Comparison of ENCODE assay signal across 30 cellular contexts in the genomic region with DNA sequence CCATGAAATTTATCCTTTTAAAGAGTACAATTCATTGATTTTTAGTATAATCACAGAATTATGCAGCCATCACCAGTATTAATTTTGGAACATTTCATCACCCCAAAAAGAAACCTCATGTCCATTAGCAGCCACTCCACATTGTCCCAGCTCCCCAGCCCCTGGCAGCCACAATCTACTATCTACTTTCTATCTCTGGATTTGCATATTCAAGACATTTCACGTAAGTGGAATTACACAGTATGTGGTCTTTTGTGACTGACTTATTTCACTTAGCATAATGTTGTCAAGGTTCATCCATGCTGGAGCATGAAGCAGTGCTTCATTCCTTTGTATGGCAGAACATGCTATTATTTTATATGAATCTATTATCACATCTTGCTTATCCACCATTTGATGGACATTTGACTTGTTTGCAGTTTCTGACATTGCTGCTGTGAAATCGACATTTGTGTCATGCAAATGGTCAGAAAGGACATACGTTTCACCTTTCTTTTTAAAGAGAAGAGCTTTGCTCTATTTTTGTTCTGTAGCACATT. TPM values are rescaled to one million over a fixed set of nuclear protein-coding genes. Genes with fewer than 3 reads are reported as not detected.
DNase-seq lines count a peak whose midpoint lies in the region; ATAC-seq, FAIRE-seq and TF ChIP-seq lines count a peak whose summit lies in the region.
"Had no signal": no experiment of that assay in that cellular context is flagged by ENCODE, and none has a peak within 500 bp of the region (broad histone marks: within the 10 kb centered on the region; RNA-seq: fewer than 3 reads in every experiment).

No MANE protein-coding gene starts in this region.

- H4K20me1 ChIP-seq in DOHH2 (ENCODE audit: control insufficient read depth, insufficient read depth, low read depth, low read length): 0 out of 2 replicates have a peak, but pooled peaks cover 4% of the 10 kb centered on the region
- H4K20me1 ChIP-seq in KMS-11 (ENCODE audit: insufficient read depth): 0 out of 2 replicates have a peak, but pooled peaks cover 9% of the 10 kb centered on the region
- H4K20me1 ChIP-seq in GM12878 (ENCODE audit: control insufficient read depth, insufficient read depth): peaks cover 2% of the 10 kb centered on the region; the same call in 1 of the 2 replicates
- no peaks in the 10 kb centered on the region for H4K20me1 ChIP-seq in neural cell (ENCODE audit: insufficient read depth)

- TF ChIP-seq EP300 in GM12878 (IDR thresholded peaks at IDR 0.05; ENCODE audit: borderline replicate concordance in 1 of 2, control insufficient read depth in 1 of 2, low read depth in 2 of 2, low read length in 2 of 2) (no peak), neural cell (conservative IDR thresholded peaks at IDR 0.05; ENCODE audit: poor library complexity, severe bottlenecking) (peak; percentile 92)

- TF ChIP-seq POLR2A in GM12878 (IDR thresholded peaks at IDR 0.05; ENCODE audit: low read depth, low read length): no peak

- H3K79me2 ChIP-seq in DOHH2 (ENCODE audit: control insufficient read depth, low read length) (peaks cover 99% of the 10 kb centered on the region), KMS-11 (ENCODE audit: insufficient read depth, low read depth) (peaks cover 82% of the 10 kb centered on the region), GM12878 (ENCODE audit: control insufficient read depth, insufficient read depth, low read length) (peaks cover 14% of the 10 kb centered on the region), neural cell (replicated peaks; ENCODE audit: insufficient read depth, low read length) (peaks cover 91% of the 10 kb centered on the region)

- WGBS in GM12878 (ENCODE audit: insufficient coverage, insufficient replicate concordance, low lambda C conversion rate, missing lambda C conversion rate): 66% methylated on average over 3 of the region's 3 CpGs

- H3K4me2 ChIP-seq in DOHH2 (ENCODE audit: low read length): peak overlapping the region; percentile 26; the same call in 1 of the 2 replicates
- peak overlapping the region; percentile 61; the same call in 1 of the 2 replicates for H3K4me2 ChIP-seq in KMS-11
- 0 out of 2 replicates have a peak overlapping the region, but pooled peaks have one; percentile 10 for H3K4me2 ChIP-seq in GM12878 (ENCODE audit: control insufficient read depth, insufficient read depth)
- peak overlapping the region; percentile 49 for H3K4me2 ChIP-seq in neural cell (ENCODE audit: low read length)

- H3K9ac ChIP-seq in KMS-11: no peak overlapping the region
- H3K9ac ChIP-seq in GM12878 (ENCODE audit: control insufficient read depth, insufficient read depth, low read length): no peak overlapping the region
- H3K9ac ChIP-seq in neural cell (ENCODE audit: low read length): peak overlapping the region; percentile 60

- BruUV-seq in GM12878 (replicated peaks; lab: Mats Ljungman, UMichigan): no TSS peak

- ATAC-seq in GM12878: peak; percentile 46; the same call in 2 of the 3 replicates
- ATAC-seq in HG02981 (IDR thresholded peaks at IDR 0.05; ENCODE audit: unreplicated experiment): no peak
- ATAC-seq: activated CD8-positive, alpha-beta T cell treated with anti-CD3 and anti-CD28 coated beads for 36 hours; HCT116; heart left ventricle; psoas muscle; stimulated activated naive CD8-positive, alpha-beta T cell treated with anti-CD3 and anti-CD28 coated beads, Interleukin-15, Interleukin-2, amounts not matched to agents 100 U/mL and 50 U/mL, for 24 hours had no signal

- SMC1A ChIA-PET in GM12878 (lab: Charles Lee; ENCODE audit: uncharacterized antibody, unreplicated experiment): interaction anchor here (1.0 to 2.2 kb wide), 7 partner anchors 10 to 31 kb away, joined by 3 to 6 read pairs (median 5); no protein-coding TSS in a partner anchor

- H3K27me3 ChIP-seq in DOHH2 (ENCODE audit: control insufficient read depth, low read length) (no peaks in the 10 kb centered on the region), KMS-11 (ENCODE audit: insufficient read depth, low read depth) (no peaks in the 10 kb centered on the region), GM12878 (replicated peaks in 1 of 2; ENCODE audit: control insufficient read depth in 2 of 2, insufficient read depth in 2 of 2, low read length in 1 of 2) (no peaks in the 10 kb centered on the region), neural cell (ENCODE audit: insufficient read depth, low read depth, low read length) (no peaks in the 10 kb centered on the region)
- H3K27me3 ChIP-seq: heart left ventricle, uterus had no signal

- H3K9me3 ChIP-seq in DOHH2 (ENCODE audit: control insufficient read depth, insufficient read depth, low read length) (no peaks in the 10 kb centered on the region), GM12878 (replicated peaks; ENCODE audit: control insufficient read depth, insufficient read depth, low read length) (no peaks in the 10 kb centered on the region), neural cell (ENCODE audit: low read length) (no peaks in the 10 kb centered on the region)
- H3K9me3 ChIP-seq: heart left ventricle, psoas muscle, thoracic aorta, uterus had no signal

- in situ Hi-C loops in GM12878 (cut with MboI): no loop called here

- H3K4me3 ChIP-seq in DOHH2 (ENCODE audit: low read length) (no peak overlapping the region), KMS-11 (IDR thresholded peaks at IDR 0.05; ENCODE audit: insufficient read depth, low read depth, low read length) (no peak overlapping the region), GM12878 (no peak overlapping the region), neural cell (ENCODE audit: low read length) (peak overlapping the region; percentile 54)
- H3K4me3 ChIP-seq: coronary artery, heart left ventricle, psoas muscle, SK-N-MC, thoracic aorta, uterus had no signal

- H3K4me1 ChIP-seq in DOHH2 (ENCODE audit: control insufficient read depth, low read length): peaks cover 42% of the 10 kb centered on the region
- peaks cover 57% of the 10 kb centered on the region for H3K4me1 ChIP-seq in KMS-11 (ENCODE audit: low read depth, poor library complexity, severe bottlenecking)
- peaks cover 19% of the 10 kb centered on the region for H3K4me1 ChIP-seq in GM12878 (ENCODE audit: control insufficient read depth, insufficient read depth, low read length)

- no peak for DNase-seq in GM12878 (ENCODE audit: low read depth, low spot score)
- no peak for DNase-seq in NCI-H1105 (lab: John Stamatoyannopoulos, UW)
- DNase-seq in T-helper 9 cell: no peak
- no peak for DNase-seq in iPS-NIHi7 (ENCODE audit: extremely low spot score)
- DNase-seq: activated CD4-positive, CD25-positive, alpha-beta regulatory T cell treated with anti-CD3 and anti-CD28 coated beads, Interleukin-2, amount 50 U/mL, for 72 hours; activated CD8-positive, alpha-beta T cell treated with anti-CD3 and anti-CD28 coated beads for 36 hours; anterior cingulate cortex; effector memory CD4-positive, alpha-beta T cell; erythroblast; heart left ventricle; MV-4-11; NCI-H146; NCI-H510A; occipital lobe; psoas muscle; stimulated activated naive CD8-positive, alpha-beta T cell treated with anti-CD3 and anti-CD28 coated beads, Interleukin-15, Interleukin-2, amounts not matched to agents 100 U/mL and 50 U/mL, for 24 hours; uterus had no signal

- H3F3A ChIP-seq in DOHH2 (ENCODE audit: control insufficient read depth, insufficient read depth) (no peaks in the 10 kb centered on the region), neural cell (ENCODE audit: insufficient read depth, low read length, poor library complexity, severe bottlenecking) (peaks cover 3% of the 10 kb centered on the region)

- CTCF ChIA-PET in GM12878 (lab: Yijun Ruan, JAX): interaction anchor here (0.7 to 1.8 kb wide), 8 partner anchors 10 to 47 kb away, joined by 3 to 5 read pairs (median 4); no protein-coding TSS in a partner anchor

- RAD21 ChIA-PET in GM12878 (lab: Charles Lee; ENCODE audit: unreplicated experiment): interaction anchor here (0.7 to 1.0 kb wide), 2 partner anchors 31 to 467 kb away, joined by 3 to 4 read pairs; no protein-coding TSS in a partner anchor

- no peak for FAIRE-seq in GM12878 (lab: Jason Lieb, UNC)
- FAIRE-seq: D721Med, HTR-8/SVneo had no signal

- no peaks in the 10 kb centered on the region for H3K9me2 ChIP-seq in DOHH2 (replicated peaks; ENCODE audit: control insufficient read depth, low read length)
- no peaks in the 10 kb centered on the region for H3K9me2 ChIP-seq in neural cell (ENCODE audit: insufficient read depth, low read length)

- TF ChIP-seq RAD21 in GM12878 (IDR thresholded peaks at IDR 0.05; ENCODE audit: insufficient read depth, low read depth, low read length) (no peak), neural cell (conservative IDR thresholded peaks at IDR 0.05) (no peak)

- H2AFZ ChIP-seq in KMS-11 (ENCODE audit: low read depth) (no peak overlapping the region), GM12878 (ENCODE audit: control insufficient read depth, low read depth, low read length) (no peak overlapping the region), neural cell (ENCODE audit: low read depth, low read length) (no peak overlapping the region)

- TF ChIP-seq CTCF in DOHH2 (IDR thresholded peaks at IDR 0.05; ENCODE audit: low read depth, low read length, poor library complexity, severe bottlenecking) (no peak), KMS-11 (conservative IDR thresholded peaks at IDR 0.05; ENCODE audit: low read depth, low read length) (no peak), GM12878 (IDR thresholded peaks at IDR 0.05 in 2 of 3, conservative IDR thresholded peaks at IDR 0.05 in 1 of 3; ENCODE audit: control insufficient read depth in 2 of 3, extremely low read depth in 1 of 3, insufficient read depth in 1 of 3, low read depth in 3 of 3, low read length in 3 of 3) (no peak), neural cell (IDR thresholded peaks at IDR 0.05; ENCODE audit: poor library complexity, severe bottlenecking) (no peak)

- POLR2A ChIA-PET in GM12878 (lab: Charles Lee): no interaction called here

- H3K36me3 ChIP-seq in DOHH2 (ENCODE audit: control insufficient read depth, low read length) (no peaks in the 10 kb centered on the region), KMS-11 (ENCODE audit: insufficient read depth) (no peaks in the 10 kb centered on the region), GM12878 (ENCODE audit: control insufficient read depth in 2 of 2, insufficient read depth in 2 of 2, low read length in 1 of 2) (no peaks in the 10 kb centered on the region; a peak in 2 of 4 replicates), neural cell (ENCODE audit: insufficient read depth, low read length) (no peaks in the 10 kb centered on the region)
- H3K36me3 ChIP-seq: thoracic aorta, uterus had no signal

- intact Hi-C loops in GM12878 (cut with micrococcal nuclease; ENCODE audit: unreplicated experiment): no loop called here

- no peak overlapping the region for H3K27ac ChIP-seq in DOHH2 (ENCODE audit: low read depth, low read length)
- no peak overlapping the region for H3K27ac ChIP-seq in KMS-11
- no peak overlapping the region for H3K27ac ChIP-seq in GM12878 (ENCODE audit: control insufficient read depth, insufficient read depth)
- H3K27ac ChIP-seq in neural cell (ENCODE audit: low read length): peak overlapping the region; percentile 94
- H3K27ac ChIP-seq: coronary artery, heart left ventricle, thoracic aorta, uterus had no signal

RNA-seq across cellular contexts. Expression of a gene that starts 10.7 kb away (rescaled TPM):
- total RNA-seq in GM12878 (2013; cell fraction: nucleolus; rRNA removed): 62.2 and 71.7 TPM in 2 replicates
- total RNA-seq in GM12878 (2014; rRNA removed) (119 TPM in 2 replicates), GM12878 (2014; rRNA removed; fragmentation: Illumina TruSeq; extraction: Trizol) (92.0 and 101 TPM in 2 replicates), GM12878 (2021) (90.0 and 98.5 TPM in 2 replicates)
- 26.1 TPM for polyA plus RNA-seq in GM12878 (2011; ENCODE audit: low read depth)
- polyA plus RNA-seq in GM12878 (2011; rRNA removed) (115 and 196 TPM in 2 replicates), GM12878 (2014; fragmentation: Illumina TruSeq; extraction: Trizol) (106 and 149 TPM in 2 replicates), GM12878 (2014; fragmentation: Nextera tagmentation; extraction: Ambion mirVana) (10 to 100 TPM; 19.4 to 40.0 TPM), GM12878 (2014; rRNA removed) (89.7 and 101 TPM in 2 replicates), GM12878 (2016; fragmentation: Nextera tagmentation; extraction: Ambion mirVana) (100 to 1,000 TPM in 1 of 2 experiments, 10 to 100 TPM in 1; 95.4 to 103 TPM), neural cell (483 and 496 TPM in 2 replicates)
- polyA plus RNA-seq in GM12878 (2011; cell fraction: cytosol; rRNA removed): 46.5 and 46.6 TPM in 2 replicates
- polyA plus RNA-seq in GM12878 (2011; cell fraction: nucleus; rRNA removed): 23.6 and 27.4 TPM in 2 replicates
- 48.7 and 50.0 TPM in 2 replicates for polyA plus RNA-seq in GM12878 (2012)
- polyA minus RNA-seq in GM12878 (2011; rRNA and poly(A)+ RNA removed): 34.8 and 37.0 TPM in 2 replicates
- 17.4 and 20.2 TPM in 2 replicates for polyA minus RNA-seq in GM12878 (2011; cell fraction: cytosol; rRNA and poly(A)+ RNA removed)
- polyA minus RNA-seq in GM12878 (2011; cell fraction: nucleus; rRNA and poly(A)+ RNA removed): 17.4 and 24.3 TPM in 2 replicates
- polyA minus RNA-seq in neural cell: 355 and 399 TPM in 2 replicates

RNA-seq across cellular contexts. Expression of a gene that starts 42.3 kb away (rescaled TPM):
- total RNA-seq in GM12878 (2013; cell fraction: nucleolus; rRNA removed): 0.27 and 0.33 TPM in 2 replicates
- total RNA-seq in GM12878 (2014; rRNA removed) (0.34 and 0.60 TPM in 2 replicates), GM12878 (2014; rRNA removed; fragmentation: Illumina TruSeq; extraction: Trizol) (1.2 TPM in 2 replicates), GM12878 (2021) (0.85 and 1.2 TPM in 2 replicates)
- polyA plus RNA-seq in GM12878 (2011; ENCODE audit: low read depth): 0.28 TPM
- polyA plus RNA-seq in GM12878 (2011; rRNA removed) (0.52 and 0.91 TPM in 2 replicates), GM12878 (2014; fragmentation: Illumina TruSeq; extraction: Trizol) (0.98 and 1.4 TPM in 2 replicates), GM12878 (2014; fragmentation: Nextera tagmentation; extraction: Ambion mirVana) (under 1 TPM; 0.32 to 0.37 TPM), GM12878 (2014; rRNA removed) (0.20 and 0.60 TPM in 2 replicates), GM12878 (2016; fragmentation: Nextera tagmentation; extraction: Ambion mirVana) (1 to 10 TPM in 1 of 2 experiments, under 1 TPM in 1; 0.83 to 1.0 TPM), neural cell (not detected in 2 replicates)
- 0.19 and 0.23 TPM in 2 replicates for polyA plus RNA-seq in GM12878 (2011; cell fraction: cytosol; rRNA removed)
- polyA plus RNA-seq in GM12878 (2011; cell fraction: nucleus; rRNA removed): 0.23 and 0.24 TPM in 2 replicates
- polyA plus RNA-seq in GM12878 (2012): 0.14 and 0.27 TPM in 2 replicates
- 0.21 and 0.59 TPM in 2 replicates for polyA minus RNA-seq in GM12878 (2011; rRNA and poly(A)+ RNA removed)
- 0.52 and 0.80 TPM in 2 replicates for polyA minus RNA-seq in GM12878 (2011; cell fraction: cytosol; rRNA and poly(A)+ RNA removed)
- polyA minus RNA-seq in GM12878 (2011; cell fraction: nucleus; rRNA and poly(A)+ RNA removed): 0.36 and 0.96 TPM in 2 replicates
- polyA minus RNA-seq in neural cell: not detected in 2 replicates
- total RNA-seq: activated T-helper 2 cell treated with anti-CD3 and anti-CD28 coated beads, Interferon-gamma antibody, Interleukin-2, Interleukin-4, amounts not matched to agents 10 μg/mL and 5 μg/mL and 100 μg/mL, durations not matched to agents 14 hours and 24 hours and 36 hours; myocyte; RPMI7951 had no signal

RNA-seq across cellular contexts. Expression of a gene that starts 53.7 kb away (rescaled TPM):
- 3.9 and 4.4 TPM in 2 replicates for total RNA-seq in GM12878 (2013; cell fraction: nucleolus; rRNA removed)
- 0.73 and 1.3 TPM in 2 replicates for total RNA-seq in GM12878 (2014; rRNA removed)
- total RNA-seq in GM12878 (2014; rRNA removed; fragmentation: Illumina TruSeq; extraction: Trizol): 0.72 and 0.78 TPM in 2 replicates
- total RNA-seq in GM12878 (2021): 0.51 and 0.82 TPM in 2 replicates
- polyA plus RNA-seq in GM12878 (2011; ENCODE audit: low read depth): not detected
- polyA plus RNA-seq in GM12878 (2011; rRNA removed): 0.76 and 1.5 TPM in 2 replicates
- polyA plus RNA-seq in GM12878 (2011; cell fraction: cytosol; rRNA removed): 1.3 TPM in 2 replicates
- polyA plus RNA-seq in GM12878 (2011; cell fraction: nucleus; rRNA removed): 1.6 and 1.8 TPM in 2 replicates
- 0.09 and 0.13 TPM in 2 replicates for polyA plus RNA-seq in GM12878 (2012)
- polyA plus RNA-seq in GM12878 (2014; fragmentation: Illumina TruSeq; extraction: Trizol): 0.63 and 0.71 TPM in 2 replicates
- under 1 TPM; 0.42 to 0.60 TPM for polyA plus RNA-seq in GM12878 (2014; fragmentation: Nextera tagmentation; extraction: Ambion mirVana)
- polyA plus RNA-seq in GM12878 (2014; rRNA removed): 0.58 and 0.73 TPM in 2 replicates
- under 1 TPM; 0.33 to 0.34 TPM for polyA plus RNA-seq in GM12878 (2016; fragmentation: Nextera tagmentation; extraction: Ambion mirVana)
- polyA minus RNA-seq in GM12878 (2011; rRNA and poly(A)+ RNA removed): 0.95 and 1.0 TPM in 2 replicates
- 0.40 TPM in 1 of 2 replicates, not detected in the other for polyA minus RNA-seq in GM12878 (2011; cell fraction: cytosol; rRNA and poly(A)+ RNA removed)
- 0.67 and 0.73 TPM in 2 replicates for polyA minus RNA-seq in GM12878 (2011; cell fraction: nucleus; rRNA and poly(A)+ RNA removed)
- 0.12 and 1.3 TPM in 2 replicates for polyA plus RNA-seq in neural cell
- polyA minus RNA-seq in neural cell: 0.49 and 0.58 TPM in 2 replicates
- total RNA-seq: activated T-helper 2 cell treated with anti-CD3 and anti-CD28 coated beads, Interferon-gamma antibody, Interleukin-2, Interleukin-4, amounts not matched to agents 10 μg/mL and 5 μg/mL and 100 μg/mL, durations not matched to agents 14 hours and 24 hours and 36 hours; RPMI7951 had no signal

Comparison
In these comparisons a context has a peak if more than half of its experiments do, and no peak if none do; other contexts are left out.
1. H3K4me2 ChIP-seq: peak in every context shown above with its lines; median percentile 61 in KMS-11; 49 in neural cell; 26 in DOHH2; 10 in GM12878.